ENCODE assay signal across 26 cellular contexts in the genomic region with DNA sequence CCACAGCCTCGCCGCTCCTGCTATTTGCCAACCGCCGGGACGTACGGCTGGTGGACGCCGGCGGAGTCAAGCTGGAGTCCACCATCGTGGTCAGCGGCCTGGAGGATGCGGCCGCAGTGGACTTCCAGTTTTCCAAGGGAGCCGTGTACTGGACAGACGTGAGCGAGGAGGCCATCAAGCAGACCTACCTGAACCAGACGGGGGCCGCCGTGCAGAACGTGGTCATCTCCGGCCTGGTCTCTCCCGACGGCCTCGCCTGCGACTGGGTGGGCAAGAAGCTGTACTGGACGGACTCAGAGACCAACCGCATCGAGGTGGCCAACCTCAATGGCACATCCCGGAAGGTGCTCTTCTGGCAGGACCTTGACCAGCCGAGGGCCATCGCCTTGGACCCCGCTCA.
"Had no signal": no experiment of that assay in that cellular context is flagged by ENCODE, and none has a peak within 500 bp of the region (broad histone marks: within the 10 kb centered on the region; RNA-seq: fewer than 3 reads in every experiment).

No MANE protein-coding gene starts in this region.

- H3K27me3 Mint-ChIP-seq: activated CD4-positive, alpha-beta memory T cell treated with anti-CD3 and anti-CD28 coated beads, Interleukin-2, amount 10 ng/mL, durations not matched to agents 7 days and 5 days; activated CD4-positive, alpha-beta T cell treated with anti-CD3 and anti-CD28 coated beads for 36 hours; activated naive CD8-positive, alpha-beta T cell; activated T-helper 17 cell treated with anti-CD3 and anti-CD28 coated beads, Interleukin-2, amount 50 U/mL, for 72 hours had no signal

- H3K27ac ChIP-seq: Peyer's patch, SJCRH30, VCaP had no signal

- H3K4me2 ChIP-seq: SK-N-SH had no signal

- FAIRE-seq: astrocyte had no signal

- DNase-seq: activated CD4-positive, alpha-beta memory T cell treated with anti-CD3 and anti-CD28 coated beads, Interleukin-2, amount 10 ng/mL, durations not matched to agents 7 days and 5 days; activated CD4-positive, alpha-beta T cell treated with anti-CD3 and anti-CD28 coated beads for 36 hours; activated CD4-positive, alpha-beta T cell treated with anti-CD3 and anti-CD28 coated beads, Interleukin-2, amount 50 U/mL, for 1 hour; activated gamma-delta T cell; activated naive CD4-positive, alpha-beta T cell treated with anti-CD3 and anti-CD28 coated beads for 36 hours; activated T-cell treated with anti-CD3 and anti-CD28 coated beads for 4 hours; activated T-cell treated with anti-CD3 and anti-CD28 coated beads, Interleukin-2, amount 50 U/mL, for 48 hours; amygdala; NCI-H1105 treated with DMSO at 0.1 percent for 48 hours; NCI-H1436 treated with DMSO at 0.1 percent for 48 hours; NCI-H187; NCI-H2081; NCI-H510A treated with DMSO at 0.1 percent for 48 hours; NCI-H69; NK-92 treated with Interleukin-12 subunit alpha and Interleukin-12 subunit beta, amount 100 ng/mL, for 24 hours; OCI-M1; Peyer's patch; Right ventricle myocardium superior; SJCRH30; SK-N-SH; T-helper 1 cell had no signal

- H3K4me1 Mint-ChIP-seq: activated CD4-positive, alpha-beta T cell treated with anti-CD3 and anti-CD28 coated beads for 36 hours; activated T-helper 17 cell treated with anti-CD3 and anti-CD28 coated beads, Interleukin-2, amount 50 U/mL, for 72 hours had no signal

- H3K4me3 Mint-ChIP-seq: activated CD4-positive, alpha-beta memory T cell treated with anti-CD3 and anti-CD28 coated beads, Interleukin-2, amount 10 ng/mL, durations not matched to agents 7 days and 5 days; activated CD4-positive, alpha-beta T cell treated with anti-CD3 and anti-CD28 coated beads for 36 hours; activated naive CD4-positive, alpha-beta T cell treated with anti-CD3 and anti-CD28 coated beads for 36 hours; activated naive CD8-positive, alpha-beta T cell; activated T-helper 17 cell treated with anti-CD3 and anti-CD28 coated beads, Interleukin-2, amount 50 U/mL, for 72 hours; brain had no signal

- H3K9ac ChIP-seq: SK-N-SH had no signal

- H3K9me3 Mint-ChIP-seq: activated naive CD4-positive, alpha-beta T cell treated with anti-CD3 and anti-CD28 coated beads for 36 hours; activated T-helper 17 cell treated with anti-CD3 and anti-CD28 coated beads, Interleukin-2, amount 50 U/mL, for 72 hours had no signal

- H3K27ac Mint-ChIP-seq: activated CD4-positive, alpha-beta memory T cell treated with anti-CD3 and anti-CD28 coated beads, Interleukin-2, amount 10 ng/mL, durations not matched to agents 7 days and 5 days; activated CD4-positive, alpha-beta T cell treated with anti-CD3 and anti-CD28 coated beads for 36 hours; activated naive CD4-positive, alpha-beta T cell treated with anti-CD3 and anti-CD28 coated beads for 36 hours; activated naive CD8-positive, alpha-beta T cell; activated T-helper 17 cell treated with anti-CD3 and anti-CD28 coated beads, Interleukin-2, amount 50 U/mL, for 72 hours had no signal

- H3K27me3 ChIP-seq: Peyer's patch, SJCRH30 had no signal

- H3K9me3 ChIP-seq: Peyer's patch, SK-N-SH had no signal

- H3K36me3 Mint-ChIP-seq: activated naive CD8-positive, alpha-beta T cell had no signal

- H3K4me3 ChIP-seq: Peyer's patch, SJCRH30 had no signal

- ATAC-seq: activated CD4-positive, alpha-beta T cell treated with anti-CD3 and anti-CD28 coated beads for 36 hours; activated T-helper 17 cell treated with anti-CD3 and anti-CD28 coated beads, Interleukin-2, amount 50 U/mL, for 72 hours had no signal
